2 cellular contexts compared by ENCODE assay signal in the genomic region with DNA sequence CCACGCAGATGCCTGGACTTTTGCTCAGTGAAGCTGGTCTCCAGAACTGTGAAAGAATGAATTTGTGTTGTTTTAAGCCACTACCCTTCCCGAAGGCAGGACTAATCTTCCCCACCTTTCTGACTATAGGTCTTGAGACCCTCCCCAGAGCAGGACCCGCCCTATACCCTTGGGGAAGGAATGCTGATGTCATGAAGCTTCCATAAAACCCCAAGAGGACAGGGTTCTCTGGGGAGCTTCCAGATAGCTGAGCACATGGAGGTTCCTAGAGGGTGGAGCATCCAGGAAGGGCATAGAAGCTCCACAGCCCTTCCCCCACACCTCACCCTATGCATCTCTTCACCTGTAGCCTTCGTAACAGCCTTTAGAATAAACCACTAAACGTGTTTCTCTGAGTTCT.
TF ChIP-seq lines count a peak whose summit lies in the region.

No MANE protein-coding gene starts in this region.

TF ChIP-seq in SK-N-SH, 30 proteins besides CTCF, POLR2A, EP300 and RAD21 (continued from another document):
- TF ChIP-seq, protein P1, sequence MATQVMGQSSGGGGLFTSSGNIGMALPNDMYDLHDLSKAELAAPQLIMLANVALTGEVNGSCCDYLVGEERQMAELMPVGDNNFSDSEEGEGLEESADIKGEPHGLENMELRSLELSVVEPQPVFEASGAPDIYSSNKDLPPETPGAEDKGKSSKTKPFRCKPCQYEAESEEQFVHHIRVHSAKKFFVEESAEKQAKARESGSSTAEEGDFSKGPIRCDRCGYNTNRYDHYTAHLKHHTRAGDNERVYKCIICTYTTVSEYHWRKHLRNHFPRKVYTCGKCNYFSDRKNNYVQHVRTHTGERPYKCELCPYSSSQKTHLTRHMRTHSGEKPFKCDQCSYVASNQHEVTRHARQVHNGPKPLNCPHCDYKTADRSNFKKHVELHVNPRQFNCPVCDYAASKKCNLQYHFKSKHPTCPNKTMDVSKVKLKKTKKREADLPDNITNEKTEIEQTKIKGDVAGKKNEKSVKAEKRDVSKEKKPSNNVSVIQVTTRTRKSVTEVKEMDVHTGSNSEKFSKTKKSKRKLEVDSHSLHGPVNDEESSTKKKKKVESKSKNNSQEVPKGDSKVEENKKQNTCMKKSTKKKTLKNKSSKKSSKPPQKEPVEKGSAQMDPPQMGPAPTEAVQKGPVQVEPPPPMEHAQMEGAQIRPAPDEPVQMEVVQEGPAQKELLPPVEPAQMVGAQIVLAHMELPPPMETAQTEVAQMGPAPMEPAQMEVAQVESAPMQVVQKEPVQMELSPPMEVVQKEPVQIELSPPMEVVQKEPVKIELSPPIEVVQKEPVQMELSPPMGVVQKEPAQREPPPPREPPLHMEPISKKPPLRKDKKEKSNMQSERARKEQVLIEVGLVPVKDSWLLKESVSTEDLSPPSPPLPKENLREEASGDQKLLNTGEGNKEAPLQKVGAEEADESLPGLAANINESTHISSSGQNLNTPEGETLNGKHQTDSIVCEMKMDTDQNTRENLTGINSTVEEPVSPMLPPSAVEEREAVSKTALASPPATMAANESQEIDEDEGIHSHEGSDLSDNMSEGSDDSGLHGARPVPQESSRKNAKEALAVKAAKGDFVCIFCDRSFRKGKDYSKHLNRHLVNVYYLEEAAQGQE (IDR thresholded peaks at IDR 0.05; ENCODE audit: low read depth, low read length), result no peak
- TF ChIP-seq NFIC (IDR thresholded peaks at IDR 0.05; ENCODE audit: borderline replicate concordance), result no peak
- no peak for TF ChIP-seq SMC3 (IDR thresholded peaks at IDR 0.05; ENCODE audit: low read depth, low read length)
- TF ChIP-seq, protein P2, sequence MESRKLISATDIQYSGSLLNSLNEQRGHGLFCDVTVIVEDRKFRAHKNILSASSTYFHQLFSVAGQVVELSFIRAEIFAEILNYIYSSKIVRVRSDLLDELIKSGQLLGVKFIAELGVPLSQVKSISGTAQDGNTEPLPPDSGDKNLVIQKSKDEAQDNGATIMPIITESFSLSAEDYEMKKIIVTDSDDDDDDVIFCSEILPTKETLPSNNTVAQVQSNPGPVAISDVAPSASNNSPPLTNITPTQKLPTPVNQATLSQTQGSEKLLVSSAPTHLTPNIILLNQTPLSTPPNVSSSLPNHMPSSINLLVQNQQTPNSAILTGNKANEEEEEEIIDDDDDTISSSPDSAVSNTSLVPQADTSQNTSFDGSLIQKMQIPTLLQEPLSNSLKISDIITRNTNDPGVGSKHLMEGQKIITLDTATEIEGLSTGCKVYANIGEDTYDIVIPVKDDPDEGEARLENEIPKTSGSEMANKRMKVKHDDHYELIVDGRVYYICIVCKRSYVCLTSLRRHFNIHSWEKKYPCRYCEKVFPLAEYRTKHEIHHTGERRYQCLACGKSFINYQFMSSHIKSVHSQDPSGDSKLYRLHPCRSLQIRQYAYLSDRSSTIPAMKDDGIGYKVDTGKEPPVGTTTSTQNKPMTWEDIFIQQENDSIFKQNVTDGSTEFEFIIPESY (IDR thresholded peaks at IDR 0.05; ENCODE audit: borderline replicate concordance, low read depth), result no peak
- TF ChIP-seq, protein P3, sequence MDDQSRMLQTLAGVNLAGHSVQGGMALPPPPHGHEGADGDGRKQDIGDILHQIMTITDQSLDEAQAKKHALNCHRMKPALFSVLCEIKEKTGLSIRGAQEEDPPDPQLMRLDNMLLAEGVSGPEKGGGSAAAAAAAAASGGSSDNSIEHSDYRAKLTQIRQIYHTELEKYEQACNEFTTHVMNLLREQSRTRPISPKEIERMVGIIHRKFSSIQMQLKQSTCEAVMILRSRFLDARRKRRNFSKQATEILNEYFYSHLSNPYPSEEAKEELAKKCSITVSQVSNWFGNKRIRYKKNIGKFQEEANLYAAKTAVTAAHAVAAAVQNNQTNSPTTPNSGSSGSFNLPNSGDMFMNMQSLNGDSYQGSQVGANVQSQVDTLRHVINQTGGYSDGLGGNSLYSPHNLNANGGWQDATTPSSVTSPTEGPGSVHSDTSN (IDR thresholded peaks at IDR 0.05), result no peak
- TF ChIP-seq TAF1 (IDR thresholded peaks at IDR 0.05; ENCODE audit: borderline replicate concordance, low read depth, low read length), result no peak
- TF ChIP-seq FOXM1 (IDR thresholded peaks at IDR 0.05; ENCODE audit: low read depth), result no peak
- TF ChIP-seq, protein P4, sequence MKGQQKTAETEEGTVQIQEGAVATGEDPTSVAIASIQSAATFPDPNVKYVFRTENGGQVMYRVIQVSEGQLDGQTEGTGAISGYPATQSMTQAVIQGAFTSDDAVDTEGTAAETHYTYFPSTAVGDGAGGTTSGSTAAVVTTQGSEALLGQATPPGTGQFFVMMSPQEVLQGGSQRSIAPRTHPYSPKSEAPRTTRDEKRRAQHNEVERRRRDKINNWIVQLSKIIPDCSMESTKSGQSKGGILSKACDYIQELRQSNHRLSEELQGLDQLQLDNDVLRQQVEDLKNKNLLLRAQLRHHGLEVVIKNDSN (IDR thresholded peaks at IDR 0.05; ENCODE audit: borderline replicate concordance, low read depth), result no peak
- TF ChIP-seq, protein P5, sequence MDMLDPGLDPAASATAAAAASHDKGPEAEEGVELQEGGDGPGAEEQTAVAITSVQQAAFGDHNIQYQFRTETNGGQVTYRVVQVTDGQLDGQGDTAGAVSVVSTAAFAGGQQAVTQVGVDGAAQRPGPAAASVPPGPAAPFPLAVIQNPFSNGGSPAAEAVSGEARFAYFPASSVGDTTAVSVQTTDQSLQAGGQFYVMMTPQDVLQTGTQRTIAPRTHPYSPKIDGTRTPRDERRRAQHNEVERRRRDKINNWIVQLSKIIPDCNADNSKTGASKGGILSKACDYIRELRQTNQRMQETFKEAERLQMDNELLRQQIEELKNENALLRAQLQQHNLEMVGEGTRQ (IDR thresholded peaks at IDR 0.05; ENCODE audit: borderline replicate concordance, low read depth, low read length), result no peak
- TF ChIP-seq POLR2AphosphoS5 (IDR thresholded peaks at IDR 0.05; ENCODE audit: low read depth, low read length), result no peak
- TF ChIP-seq GATA2 (CRISPR knock-in tag; IDR thresholded peaks at IDR 0.05), result no peak
- TF ChIP-seq, protein P6, sequence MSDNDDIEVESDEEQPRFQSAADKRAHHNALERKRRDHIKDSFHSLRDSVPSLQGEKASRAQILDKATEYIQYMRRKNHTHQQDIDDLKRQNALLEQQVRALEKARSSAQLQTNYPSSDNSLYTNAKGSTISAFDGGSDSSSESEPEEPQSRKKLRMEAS (IDR thresholded peaks at IDR 0.05; ENCODE audit: low read depth), result no peak

TF ChIP-seq in SK-N-SH treated with all-trans-retinoic acid at 6 μM for 48 hours, 23 proteins besides CTCF, POLR2A, EP300 and RAD21 (continued from another document):
- TF ChIP-seq, protein P7, sequence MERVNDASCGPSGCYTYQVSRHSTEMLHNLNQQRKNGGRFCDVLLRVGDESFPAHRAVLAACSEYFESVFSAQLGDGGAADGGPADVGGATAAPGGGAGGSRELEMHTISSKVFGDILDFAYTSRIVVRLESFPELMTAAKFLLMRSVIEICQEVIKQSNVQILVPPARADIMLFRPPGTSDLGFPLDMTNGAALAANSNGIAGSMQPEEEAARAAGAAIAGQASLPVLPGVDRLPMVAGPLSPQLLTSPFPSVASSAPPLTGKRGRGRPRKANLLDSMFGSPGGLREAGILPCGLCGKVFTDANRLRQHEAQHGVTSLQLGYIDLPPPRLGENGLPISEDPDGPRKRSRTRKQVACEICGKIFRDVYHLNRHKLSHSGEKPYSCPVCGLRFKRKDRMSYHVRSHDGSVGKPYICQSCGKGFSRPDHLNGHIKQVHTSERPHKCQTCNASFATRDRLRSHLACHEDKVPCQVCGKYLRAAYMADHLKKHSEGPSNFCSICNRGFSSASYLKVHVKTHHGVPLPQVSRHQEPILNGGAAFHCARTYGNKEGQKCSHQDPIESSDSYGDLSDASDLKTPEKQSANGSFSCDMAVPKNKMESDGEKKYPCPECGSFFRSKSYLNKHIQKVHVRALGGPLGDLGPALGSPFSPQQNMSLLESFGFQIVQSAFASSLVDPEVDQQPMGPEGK (CRISPR knock-in tag; IDR thresholded peaks at IDR 0.05; ENCODE audit: borderline replicate concordance), result no peak
- no peak for TF ChIP-seq ARNTL (CRISPR knock-in tag; IDR thresholded peaks at IDR 0.05; ENCODE audit: borderline replicate concordance, low read depth)
- no peak for TF ChIP-seq ZC3H10 (CRISPR knock-in tag; IDR thresholded peaks at IDR 0.05)
- no peak for TF ChIP-seq CSDC2 (CRISPR knock-in tag; IDR thresholded peaks at IDR 0.05)
- TF ChIP-seq GLIS3 (CRISPR knock-in tag; IDR thresholded peaks at IDR 0.05), result no peak
- no peak for TF ChIP-seq ISL1 (CRISPR knock-in tag; IDR thresholded peaks at IDR 0.05)
